ENCODE assay signal across 22 cellular contexts in the genomic region with DNA sequence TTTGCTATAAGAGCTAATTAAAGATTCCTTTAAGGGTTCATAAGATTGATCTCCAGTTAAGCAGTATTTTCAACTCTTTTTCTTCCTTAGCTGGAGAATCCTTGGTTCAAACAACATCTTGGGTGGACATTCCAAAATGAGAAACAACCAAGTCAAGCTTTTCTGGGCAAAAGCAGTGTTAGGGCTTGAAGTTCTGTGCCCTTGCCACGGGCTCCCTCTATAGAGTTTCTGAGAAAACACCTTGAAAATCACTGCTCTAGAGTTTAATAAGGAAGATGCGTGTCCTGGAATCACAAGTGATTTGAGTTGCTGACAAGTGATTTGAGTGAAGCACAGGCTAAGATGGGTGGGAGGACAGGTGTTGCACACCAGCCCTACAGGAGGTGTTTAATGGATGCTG.
DNase-seq lines count a peak whose midpoint lies in the region; ATAC-seq, FAIRE-seq and TF ChIP-seq lines count a peak whose summit lies in the region.
"Had no signal": no experiment of that assay in that cellular context is flagged by ENCODE, and none has a peak within 500 bp of the region (broad histone marks: within the 10 kb centered on the region; RNA-seq: fewer than 3 reads in every experiment).

No MANE protein-coding gene starts in this region.

- POLR2A ChIA-PET in IMR-90 (lab: Charles Lee; ENCODE audit: unreplicated experiment) = no interaction called here

- no peak overlapping the region for H3K18ac ChIP-seq in IMR-90 (ENCODE audit: low read depth, low read length)

- H3K27me3 Mint-ChIP-seq in mesothelial cell of epicardium (ENCODE audit: low read depth) = peaks cover 69% of the 10 kb centered on the region
- no peaks in the 10 kb centered on the region for H3K27me3 Mint-ChIP-seq in T-helper 2 cell treated with Interferon-gamma antibody and Interleukin-4, amounts not matched to agents 5 μg/mL and 100 μg/mL, for 36 hours (ENCODE audit: low read depth)
- H3K27me3 Mint-ChIP-seq: activated CD8-positive, alpha-beta T cell treated with anti-CD3 and anti-CD28 coated beads for 36 hours; brain; dendritic cell treated with granulocyte-macrophage colony-stimulating factor and Interleukin-4, amounts not matched to agents 40 ng/mL and 50 ng/mL, for 4 days; IgD-negative memory B cell had no signal

- no peaks in the 10 kb centered on the region for H3K9me3 Mint-ChIP-seq in mesothelial cell of epicardium
- no peaks in the 10 kb centered on the region for H3K9me3 Mint-ChIP-seq in T-helper 2 cell treated with Interferon-gamma antibody and Interleukin-4, amounts not matched to agents 5 μg/mL and 100 μg/mL, for 36 hours
- H3K9me3 Mint-ChIP-seq: activated CD8-positive, alpha-beta T cell treated with anti-CD3 and anti-CD28 coated beads for 36 hours; activated naive CD4-positive, alpha-beta T cell treated with anti-CD3 and anti-CD28 coated beads, Interleukin-2, amount 50 U/mL, for 72 hours; activated T-cell treated with anti-CD3 and anti-CD28 coated beads, Interleukin-2, amount 50 U/mL, for 4 hours; brain; dendritic cell treated with granulocyte-macrophage colony-stimulating factor and Interleukin-4, amounts not matched to agents 40 ng/mL and 50 ng/mL, for 4 days; WTC11 had no signal

- H3K9ac ChIP-seq in IMR-90 (ENCODE audit: low read depth, low read length) (no peak overlapping the region), keratinocyte (ENCODE audit: control insufficient read depth, extremely low read depth, insufficient read depth, low read length) (no peak overlapping the region)

- TF ChIP-seq CTCF in GM06990 (IDR thresholded peaks at IDR 0.05; ENCODE audit: insufficient read depth, low read length, poor library complexity, severe bottlenecking) (peak; percentile 32), IMR-90 (conservative IDR thresholded peaks at IDR 0.05; ENCODE audit: low read depth, low read length) (peak; percentile 32; the same call in 1 of the 2 replicates), keratinocyte (optimal IDR thresholded peaks at IDR 0.05 in 1 of 3, IDR thresholded peaks at IDR 0.05 in 1 of 3, conservative IDR thresholded peaks at IDR 0.05 in 1 of 3; ENCODE audit: extremely low read depth in 1 of 3, insufficient read depth in 2 of 3, low read length in 3 of 3) (no peak), mesothelial cell of epicardium (IDR thresholded peaks at IDR 0.05; ENCODE audit: unreplicated experiment) (no peak)

- CTCF ChIA-PET in IMR-90 (lab: Yijun Ruan, JAX) = no interaction called here

- no peak overlapping the region for H4K91ac ChIP-seq in IMR-90 (ENCODE audit: insufficient read depth, low read depth, low read length)

- intact Hi-C loops in IMR-90 (cut with micrococcal nuclease) = loop anchor here (1.0 kb wide), 1 partner anchor 276 kb away; no protein-coding TSS in a partner anchor

- no peak overlapping the region for H3K4me3 Mint-ChIP-seq in mesothelial cell of epicardium
- no peak overlapping the region for H3K4me3 Mint-ChIP-seq in T-helper 2 cell treated with Interferon-gamma antibody and Interleukin-4, amounts not matched to agents 5 μg/mL and 100 μg/mL, for 36 hours
- H3K4me3 Mint-ChIP-seq: activated CD8-positive, alpha-beta T cell treated with anti-CD3 and anti-CD28 coated beads for 36 hours; activated T-cell treated with anti-CD3 and anti-CD28 coated beads, Interleukin-2, amount 50 U/mL, for 4 hours; brain; dendritic cell treated with granulocyte-macrophage colony-stimulating factor and Interleukin-4, amounts not matched to agents 40 ng/mL and 50 ng/mL, for 4 days; GM23338; IgD-negative memory B cell; WTC11 had no signal

- H2AFZ ChIP-seq in IMR-90 (replicated peaks; ENCODE audit: low read length, poor library complexity) = no peak overlapping the region
- H2AFZ ChIP-seq in keratinocyte (ENCODE audit: control insufficient read depth, low read length) = no peak overlapping the region
- H2AFZ ChIP-seq: GM23338 had no signal

- H3K4me3 ChIP-seq in GM06990 (replicated peaks; ENCODE audit: low read depth, low read length) (no peak overlapping the region), IMR-90 (ENCODE audit: insufficient read depth, low read depth, low read length) (no peak overlapping the region), keratinocyte (ENCODE audit: control insufficient read depth in 2 of 3, extremely low read depth in 1 of 3, insufficient read depth in 2 of 3, low read depth in 1 of 3, low read length in 3 of 3) (no peak overlapping the region)
- H3K4me3 ChIP-seq: GM23338, left ventricle myocardium inferior, mucosa of descending colon, suprapubic skin had no signal

- H3K4me1 Mint-ChIP-seq in mesothelial cell of epicardium = no peaks in the 10 kb centered on the region
- no peaks in the 10 kb centered on the region for H3K4me1 Mint-ChIP-seq in T-helper 2 cell treated with Interferon-gamma antibody and Interleukin-4, amounts not matched to agents 5 μg/mL and 100 μg/mL, for 36 hours (ENCODE audit: low read depth)
- H3K4me1 Mint-ChIP-seq: GM23338, IgD-negative memory B cell, WTC11 had no signal

- H3K79me1 ChIP-seq in IMR-90 (ENCODE audit: low read depth in 1 of 2, low read length in 2 of 2) = 0 out of 4 replicates have a peak, but pooled peaks cover 0 to 3% of the 10 kb centered on the region in 2 experiments

- H2AK9ac ChIP-seq in IMR-90 (replicated peaks; ENCODE audit: low read depth, low read length, poor library complexity) = no peak overlapping the region

- no peak overlapping the region for H2AK5ac ChIP-seq in IMR-90 (ENCODE audit: low read depth, low read length)

- no peak overlapping the region for H2BK20ac ChIP-seq in IMR-90 (ENCODE audit: low read depth, low read length)

- no peak overlapping the region for H3K56ac ChIP-seq in IMR-90 (ENCODE audit: extremely low read depth, insufficient read depth, low read length)

- H3K4me1 ChIP-seq in IMR-90 (ENCODE audit: control insufficient read depth, insufficient read depth, low read length) = no peaks in the 10 kb centered on the region
- no peaks in the 10 kb centered on the region for H3K4me1 ChIP-seq in keratinocyte (ENCODE audit: control insufficient read depth, extremely low read depth, insufficient read depth, low read length)
- H3K4me1 ChIP-seq: suprapubic skin had no signal

- H3K9me1 ChIP-seq in IMR-90 (ENCODE audit: insufficient read depth, low read length) = no peaks in the 10 kb centered on the region
- H3K9me1 ChIP-seq in keratinocyte (ENCODE audit: control insufficient read depth, extremely low read depth, insufficient read depth, low read length) = no peaks in the 10 kb centered on the region

- H3K36me3 ChIP-seq in GM06990 (ENCODE audit: control insufficient read depth, insufficient read depth, low read length) = no peaks in the 10 kb centered on the region
- no peaks in the 10 kb centered on the region for H3K36me3 ChIP-seq in IMR-90 (ENCODE audit: control insufficient read depth, insufficient read depth, low read length)
- no peaks in the 10 kb centered on the region for H3K36me3 ChIP-seq in keratinocyte (ENCODE audit: control insufficient read depth in 2 of 2, extremely low read depth in 1 of 2, insufficient read depth in 2 of 2, low read length in 2 of 2)
- H3K36me3 ChIP-seq: left ventricle myocardium inferior, suprapubic skin had no signal

- peak; percentile 38 for TF ChIP-seq RAD21 in IMR-90 (IDR thresholded peaks at IDR 0.05; ENCODE audit: low read length)

- no CpG with 5 or more reads among the region's 2 CpGs for WGBS in IMR-90 (ENCODE audit: extremely low coverage in 2 of 2, insufficient read length in 1 of 2), 2 experiments

- FAIRE-seq in keratinocyte (lab: Jason Lieb, UNC) = peak; percentile 48

- H3K4me2 ChIP-seq in IMR-90 (ENCODE audit: low read depth, low read length) (no peak overlapping the region), keratinocyte (ENCODE audit: control insufficient read depth, extremely low read depth, insufficient read depth, low read depth, low read length) (no peak overlapping the region)
- H3K4me2 ChIP-seq: GM23338 had no signal

- no peak for ATAC-seq in IMR-90 (ENCODE audit: low read depth)
- ATAC-seq in HG02678 (IDR thresholded peaks at IDR 0.05; ENCODE audit: unreplicated experiment) = no peak
- ATAC-seq: activated CD8-positive, alpha-beta T cell treated with anti-CD3 and anti-CD28 coated beads for 36 hours; activated naive CD4-positive, alpha-beta T cell treated with anti-CD3 and anti-CD28 coated beads, Interleukin-2, amount 50 U/mL, for 72 hours; activated T-cell treated with anti-CD3 and anti-CD28 coated beads, Interleukin-2, amount 50 U/mL, for 4 hours; GM23338; mucosa of descending colon; WTC11 had no signal

- H4K20me1 ChIP-seq in IMR-90 (ENCODE audit: insufficient read depth, low read length) (no peaks in the 10 kb centered on the region), keratinocyte (ENCODE audit: control insufficient read depth, extremely low read depth, insufficient read depth, low read length) (no peaks in the 10 kb centered on the region)

- peaks cover 37% of the 10 kb centered on the region for H3K79me2 ChIP-seq in keratinocyte (ENCODE audit: control insufficient read depth, insufficient read depth, low read length)

- H3K27ac Mint-ChIP-seq in mesothelial cell of epicardium = no peak overlapping the region
- H3K27ac Mint-ChIP-seq in T-helper 2 cell treated with Interferon-gamma antibody and Interleukin-4, amounts not matched to agents 5 μg/mL and 100 μg/mL, for 36 hours = no peak overlapping the region
- H3K27ac Mint-ChIP-seq: activated CD8-positive, alpha-beta T cell treated with anti-CD3 and anti-CD28 coated beads for 36 hours; brain; dendritic cell treated with granulocyte-macrophage colony-stimulating factor and Interleukin-4, amounts not matched to agents 40 ng/mL and 50 ng/mL, for 4 days; GM23338; IgD-negative memory B cell; WTC11 had no signal

- H3K4ac ChIP-seq in IMR-90 (ENCODE audit: low read depth, low read length) = no peak overlapping the region

- H3K9me3 ChIP-seq in IMR-90 (ENCODE audit: control insufficient read depth, insufficient read depth, low read length) (no peaks in the 10 kb centered on the region), keratinocyte (ENCODE audit: control insufficient read depth, low read depth, low read length) (no peaks in the 10 kb centered on the region)
- H3K9me3 ChIP-seq: left ventricle myocardium inferior, mucosa of descending colon, suprapubic skin had no signal

- dilution Hi-C loops in IMR-90 (cut with HindIII; ENCODE audit: low sequenced_read_pairs, unreplicated experiment) = no loop called here
- dilution Hi-C loops in keratinocyte (cut with MboI; ENCODE audit: extremely low pct_ligation_motif_present, low sequenced_read_pairs) = no loop called here

- no peak overlapping the region for H3K27ac ChIP-seq in IMR-90 (ENCODE audit: insufficient read depth, low read length)
- H3K27ac ChIP-seq in keratinocyte (ENCODE audit: control insufficient read depth, insufficient read depth, low read length) = no peak overlapping the region
- H3K27ac ChIP-seq: suprapubic skin had no signal

- H3K14ac ChIP-seq in IMR-90 (replicated peaks; ENCODE audit: low read depth, low read length) = no peak overlapping the region

- no peak overlapping the region for H2BK15ac ChIP-seq in IMR-90 (ENCODE audit: low read depth, low read length)

- H4K5ac ChIP-seq in IMR-90 (ENCODE audit: low read depth, low read length) = no peak overlapping the region

- no peak overlapping the region for H4K8ac ChIP-seq in IMR-90 (ENCODE audit: low read depth in 2 of 2, low read length in 2 of 2)

- TF ChIP-seq POLR2A in IMR-90 (IDR thresholded peaks at IDR 0.05; ENCODE audit: low read depth, low read length) = no peak

- no peak overlapping the region for H3K23ac ChIP-seq in IMR-90 (ENCODE audit: low read depth, low read length)

- no peaks in the 10 kb centered on the region for H3K36me3 Mint-ChIP-seq in mesothelial cell of epicardium
- no peaks in the 10 kb centered on the region for H3K36me3 Mint-ChIP-seq in T-helper 2 cell treated with Interferon-gamma antibody and Interleukin-4, amounts not matched to agents 5 μg/mL and 100 μg/mL, for 36 hours (ENCODE audit: low read depth)
- H3K36me3 Mint-ChIP-seq: activated naive CD4-positive, alpha-beta T cell treated with anti-CD3 and anti-CD28 coated beads, Interleukin-2, amount 50 U/mL, for 72 hours; brain; IgD-negative memory B cell; WTC11 had no signal

- H2BK5ac ChIP-seq in IMR-90 (ENCODE audit: low read depth, low read length, poor library complexity, severe bottlenecking) = no peak overlapping the region

- H2BK120ac ChIP-seq in IMR-90 (ENCODE audit: low read depth, low read length) = no peak overlapping the region

- DNase-seq in GM06990 (ENCODE audit: extremely low read depth, insufficient read length) = no peak
- peak; percentile 5 for DNase-seq in IMR-90
- DNase-seq in RPMI7951 (ENCODE audit: low read depth) = peak; percentile 32
- DNase-seq in keratinocyte (ENCODE audit: low read depth, low spot score) = no peak
- DNase-seq in mesothelial cell of epicardium (ENCODE audit: low spot score in 2 of 2, unreplicated experiment in 2 of 2) = no peak
- DNase-seq in T-helper 2 cell treated with Interferon-gamma antibody and Interleukin-4, amounts not matched to agents 5 μg/mL and 100 μg/mL, for 36 hours (ENCODE audit: low spot score) = no peak
- DNase-seq: activated CD8-positive, alpha-beta T cell treated with anti-CD3 and anti-CD28 coated beads for 36 hours; activated T-cell treated with anti-CD3 and anti-CD28 coated beads, Interleukin-2, amount 50 U/mL, for 4 hours; DMS53; left ventricle myocardium inferior; mucosa of descending colon; NK-92 treated with Interleukin-12 subunit alpha and Interleukin-12 subunit beta, amount 100 ng/mL, for 24 hours; Right ventricle myocardium superior; T-helper 1 cell had no signal

- H3K27me3 ChIP-seq in GM06990 (replicated peaks; ENCODE audit: control insufficient read depth, insufficient read depth, low read length) (no peaks in the 10 kb centered on the region), IMR-90 (ENCODE audit: control insufficient read depth, insufficient read depth, low read length) (no peaks in the 10 kb centered on the region), keratinocyte (ENCODE audit: control insufficient read depth, extremely low read depth, insufficient read depth, low read length) (no peaks in the 10 kb centered on the region)
- H3K27me3 ChIP-seq: suprapubic skin had no signal

- BruUV-seq in IMR-90 (replicated peaks; lab: Mats Ljungman, UMichigan) = no TSS peak

- in situ Hi-C loops in IMR-90 (cut with MboI; ENCODE audit: low sequenced_read_pairs) = no loop called here

Comparison
In these comparisons a context has a peak if more than half of its experiments do, and no peak if none do; other contexts are left out.
1. DNase-seq: peak in IMR-90 (single experiment) and RPMI7951 (single experiment); none in GM06990 (single experiment), keratinocyte (single experiment), mesothelial cell of epicardium (0 of 2) and T-helper 2 cell treated with Interferon-gamma antibody and Interleukin-4, amounts not matched to agents 5 μg/mL and 100 μg/mL, for 36 hours (single experiment).
2. CTCF ChIP-seq: peak in GM06990 (single experiment) and IMR-90 (single experiment); none in keratinocyte (0 of 3) and mesothelial cell of epicardium (single experiment).